ENCODE assay signal across 23 cellular contexts in the genomic region with DNA sequence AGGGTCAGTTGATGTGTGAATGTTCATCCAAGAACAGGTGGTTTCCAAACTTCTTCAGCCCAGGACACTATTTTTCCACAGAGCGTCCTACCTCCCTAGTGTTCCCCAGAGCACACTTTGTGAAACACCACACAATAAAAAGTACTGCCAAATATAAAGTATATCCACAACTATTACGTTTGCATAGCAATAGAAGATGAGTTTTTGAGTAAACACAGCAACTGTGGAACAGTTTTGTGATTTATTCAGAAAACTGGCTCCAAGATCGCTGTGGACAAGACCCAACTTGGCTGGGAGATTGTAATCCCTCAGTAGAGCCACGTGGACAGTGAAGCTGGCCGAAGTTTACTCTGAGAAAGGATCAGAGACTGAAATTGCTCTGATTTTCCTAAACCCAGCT. TPM values are rescaled to one million over a fixed set of nuclear protein-coding genes. Genes with fewer than 3 reads are reported as not detected.
DNase-seq lines count a peak whose midpoint lies in the region; ATAC-seq and TF ChIP-seq lines count a peak whose summit lies in the region.
"Had no signal": no experiment of that assay in that cellular context is flagged by ENCODE, and none has a peak within 500 bp of the region (broad histone marks: within the 10 kb centered on the region; RNA-seq: fewer than 3 reads in every experiment).

No MANE protein-coding gene starts in this region.

- TF ChIP-seq CTCF in body of pancreas (IDR thresholded peaks at IDR 0.05) = no peak

- H3K9me3 ChIP-seq in body of pancreas = no peaks in the 10 kb centered on the region
- H3K9me3 ChIP-seq in muscle layer of colon (ENCODE audit: low read length) = no peaks in the 10 kb centered on the region
- H3K9me3 ChIP-seq in subcutaneous abdominal adipose tissue (ENCODE audit: control insufficient read depth in 5 of 5, low read length in 5 of 5) = peaks cover 0 to 3% (median 0%) of the 10 kb centered on the region in 5 donors

- peaks cover 0 to 4% (median 0%) of the 10 kb centered on the region in 3 donors for H3K9me3 Mint-ChIP-seq in T-cell
- H3K9me3 Mint-ChIP-seq: activated naive CD8-positive, alpha-beta T cell treated with anti-CD3 and anti-CD28 coated beads, Interleukin-2, amount 10 ng/mL, durations not matched to agents 7 days and 5 days; stimulated activated naive CD8-positive, alpha-beta T cell treated with anti-CD3 and anti-CD28 coated beads, Interleukin-15, amount 100 ng/mL, for 72 hours had no signal

- intact Hi-C loops in body of pancreas (cut with DNase I) = no loop called here

- H3K4me1 Mint-ChIP-seq in T-cell = peaks cover 0 to 10% (median 5%) of the 10 kb centered on the region in 3 donors

- no peaks in the 10 kb centered on the region for H3K27me3 Mint-ChIP-seq in T-cell
- H3K27me3 Mint-ChIP-seq: B cell, brain had no signal

- H3K27me3 ChIP-seq in body of pancreas (no peaks in the 10 kb centered on the region), muscle layer of colon (ENCODE audit: control insufficient read depth in 1 of 2, insufficient read depth in 2 of 2, low read length in 2 of 2) (no peaks in the 10 kb centered on the region), subcutaneous abdominal adipose tissue (ENCODE audit: control insufficient read depth in 5 of 5, insufficient read depth in 4 of 5, low read length in 5 of 5) (no peaks in the 10 kb centered on the region)

- 69 to 74% methylated on average over 5 of the region's 5 CpGs for WGBS in body of pancreas, 2 donors

- H3K27ac Mint-ChIP-seq in T-cell = no peak overlapping the region
- H3K27ac Mint-ChIP-seq: activated naive CD8-positive, alpha-beta T cell treated with anti-CD3 and anti-CD28 coated beads, Interleukin-2, amount 10 ng/mL, durations not matched to agents 7 days and 5 days; B cell; stimulated activated naive CD8-positive, alpha-beta T cell treated with anti-CD3 and anti-CD28 coated beads, Interleukin-15, amount 100 ng/mL, for 72 hours had no signal

- H3K36me3 Mint-ChIP-seq in T-cell = no peaks in the 10 kb centered on the region
- H3K36me3 Mint-ChIP-seq: activated naive CD8-positive, alpha-beta T cell treated with anti-CD3 and anti-CD28 coated beads, Interleukin-2, amount 10 ng/mL, durations not matched to agents 7 days and 5 days; brain had no signal

- no peak overlapping the region for H3K9ac ChIP-seq in muscle layer of colon (ENCODE audit: low read length)
- H3K9ac ChIP-seq in subcutaneous abdominal adipose tissue (ENCODE audit: low read length in 5 of 5) = no peak overlapping the region

- CTCF ChIA-PET in T-cell (lab: Charles Lee) = interaction anchor here in 1 of 2 donors (0.5 kb wide), 1 partner anchor 29 kb away, joined by 3 read pairs; no protein-coding TSS in a partner anchor

- peak; percentile 21 for ATAC-seq in body of pancreas
- no peak for ATAC-seq in T-cell (replicated peaks in 1 of 4)
- no peak for ATAC-seq in GM21737 (IDR thresholded peaks at IDR 0.05; ENCODE audit: unreplicated experiment)
- ATAC-seq: stimulated activated naive CD8-positive, alpha-beta T cell treated with anti-CD3 and anti-CD28 coated beads, Interleukin-15, amount 100 ng/mL, for 72 hours had no signal

- H3K4me3 Mint-ChIP-seq in T-cell = no peak overlapping the region
- H3K4me3 Mint-ChIP-seq: activated naive CD8-positive, alpha-beta T cell treated with anti-CD3 and anti-CD28 coated beads, Interleukin-2, amount 10 ng/mL, durations not matched to agents 7 days and 5 days; B cell; brain; stimulated activated naive CD8-positive, alpha-beta T cell treated with anti-CD3 and anti-CD28 coated beads, Interleukin-15, amount 100 ng/mL, for 72 hours had no signal

- H3K4me1 ChIP-seq in body of pancreas = peaks cover 8% of the 10 kb centered on the region
- H3K4me1 ChIP-seq in muscle layer of colon (ENCODE audit: insufficient read depth, low read length) = peaks cover 23% of the 10 kb centered on the region
- H3K4me1 ChIP-seq in subcutaneous abdominal adipose tissue (ENCODE audit: control insufficient read depth in 5 of 5, insufficient read depth in 5 of 5, low read length in 5 of 5) = peaks cover 4 to 51% (median 35%) of the 10 kb centered on the region in 5 donors

- DNase-seq in body of pancreas (no peak), fibroblast of the conjunctiva (ENCODE audit: low read depth) (peak; percentile 32), T-cell (no peak), AG08396 (ENCODE audit: low spot score) (no peak)
- no peak for DNase-seq in activated naive CD4-positive, alpha-beta T cell treated with anti-CD3 and anti-CD28 coated beads, Interleukin-2, amount 50 U/mL, for 16 hours
- DNase-seq: activated CD4-positive, alpha-beta T cell treated with anti-CD3 and anti-CD28 coated beads for 48 hours; activated naive CD8-positive, alpha-beta T cell treated with anti-CD3 and anti-CD28 coated beads, Interleukin-2, amount 10 ng/mL, durations not matched to agents 7 days and 5 days; DND-41; foreskin melanocyte; KBM-7; MV-4-11; NCI-H187 treated with DMSO at 0.1 percent for 48 hours; NCI-H748 treated with DMSO at 0.1 percent for 48 hours; stimulated activated CD4-positive, alpha-beta T cell treated with anti-CD3 and anti-CD28 coated beads, Interleukin-4, amount 100 ng/mL, for 24 hours; stimulated activated naive CD8-positive, alpha-beta T cell treated with anti-CD3 and anti-CD28 coated beads, Interleukin-15, amount 100 ng/mL, for 72 hours had no signal

- no peak for TF ChIP-seq POLR2A in body of pancreas (IDR thresholded peaks at IDR 0.05)

- H3K27ac ChIP-seq in body of pancreas = no peak overlapping the region
- peak overlapping the region; percentile 29 for H3K27ac ChIP-seq in muscle layer of colon (ENCODE audit: low read depth, low read length)
- H3K27ac ChIP-seq in subcutaneous abdominal adipose tissue (ENCODE audit: low read depth, low read length) = peak overlapping the region; percentile 38

- POLR2A ChIA-PET in T-cell (lab: Charles Lee) = interaction anchor here in 1 of 2 donors (0.6 to 0.7 kb wide), 2 partner anchors 15 to 102 kb away, joined by 3 to 10 read pairs; partner anchors contain the start of gene MAP1LC3B2

- H3K4me3 ChIP-seq in body of pancreas (no peak overlapping the region), muscle layer of colon (ENCODE audit: low read depth in 1 of 2, low read length in 2 of 2) (no peak overlapping the region), subcutaneous abdominal adipose tissue (ENCODE audit: low read depth in 1 of 5, low read length in 5 of 5) (no peak overlapping the region)
- H3K4me3 ChIP-seq: coronary artery, skin epidermis had no signal

- H3K36me3 ChIP-seq in body of pancreas (replicated peaks in 1 of 2; ENCODE audit: insufficient read depth in 1 of 2, low read depth in 2 of 2) = no peaks in the 10 kb centered on the region
- no peaks in the 10 kb centered on the region for H3K36me3 ChIP-seq in muscle layer of colon (ENCODE audit: insufficient read depth, low read length)
- no peaks in the 10 kb centered on the region for H3K36me3 ChIP-seq in subcutaneous abdominal adipose tissue (ENCODE audit: control insufficient read depth in 5 of 5, insufficient read depth in 5 of 5, low read length in 5 of 5)

RNA-seq across cellular contexts. Expression of gene MAP1LC3B2, which starts 14.5 kb away (rescaled TPM):
- not detected for total RNA-seq in body of pancreas
- total RNA-seq in T-cell = 1 to 10 TPM in 4 of 5 donors, under 1 TPM in 1; 0.92 to 4.6 (median 1.4) TPM
- total RNA-seq: urinary bladder had no signal

Comparison
In these comparisons a context has a peak if more than half of its experiments do, and no peak if none do; other contexts are left out.
1. H3K27ac ChIP-seq: peak in muscle layer of colon (single experiment) and subcutaneous abdominal adipose tissue (single experiment); none in body of pancreas (0 of 4).